In genomic region chr14:24890716-24891115, GRCh38 we compare ENCODE assay signal across 6 cellular contexts.
"Had no signal": no experiment of that assay in that cellular context is flagged by ENCODE, and none has a peak within 500 bp of the region (broad histone marks: within the 10 kb centered on the region; RNA-seq: fewer than 3 reads in every experiment).

No MANE protein-coding gene starts in this region.

- H3K4me2 ChIP-seq: KMS-11 had no signal

- FAIRE-seq: K562 had no signal

- ATAC-seq: K562 had no signal

- H3K27ac ChIP-seq: HL-60, KMS-11 had no signal

- DNase-seq: IMR-90, KBM-7, KG1 had no signal

- H3K9ac ChIP-seq: KMS-11 had no signal

- H3K4me3 ChIP-seq: K562 had no signal
